8 cellular contexts compared by ENCODE assay signal in the genomic region with DNA sequence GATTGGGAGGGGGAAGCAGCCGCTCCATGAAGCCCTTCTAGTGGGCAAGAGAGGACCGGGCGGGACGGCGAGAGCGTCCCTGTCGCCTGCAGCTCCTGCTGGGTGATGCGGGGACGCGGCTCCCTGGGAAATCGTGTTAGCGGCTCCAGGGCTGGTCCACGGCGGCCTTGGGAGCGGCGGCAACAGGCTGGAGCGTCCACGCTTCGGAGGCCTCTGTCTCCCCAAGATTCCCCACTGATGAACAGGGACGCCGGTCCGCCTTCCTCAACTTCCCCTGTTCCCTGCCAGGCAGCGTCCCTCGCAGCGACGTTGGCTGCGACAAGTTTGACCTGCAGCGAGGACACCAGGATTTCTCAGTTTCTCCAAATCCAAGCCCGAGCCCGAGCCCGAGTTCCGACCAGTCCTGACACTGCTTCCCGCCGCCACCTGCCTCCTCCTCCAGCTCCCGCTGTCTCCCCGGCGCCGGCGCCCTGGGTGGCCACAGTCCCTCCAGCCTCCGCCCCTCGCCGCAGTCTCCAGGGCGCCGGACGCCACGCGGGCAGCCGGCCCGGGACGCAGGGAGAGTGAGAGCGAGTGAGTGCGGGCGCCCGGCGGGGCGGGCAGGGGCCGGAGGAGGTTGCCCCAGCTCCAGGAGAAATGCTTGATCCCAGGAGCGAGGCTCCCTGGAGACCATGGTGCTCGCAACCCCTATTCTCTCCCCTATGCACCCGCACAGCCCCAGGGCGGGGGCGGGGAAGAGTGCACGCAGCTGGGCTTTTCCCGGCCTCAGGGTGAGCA.
DNase-seq lines count a peak whose midpoint lies in the region; ATAC-seq and TF ChIP-seq lines count a peak whose summit lies in the region.

No MANE protein-coding gene starts in this region.

- CTCF ChIA-PET in Caco-2 (lab: Charles Lee), result interaction anchor here (0.6 to 1.1 kb wide), 2 partner anchors 15 to 166 kb away, joined by 3 to 6 read pairs; no protein-coding TSS in a partner anchor
- CTCF ChIA-PET in activated CD8-positive, alpha-beta T cell treated with anti-CD3 and anti-CD28 coated beads for 36 hours (lab: Charles Lee), result no interaction called here

- TF ChIP-seq RAD21 in Ishikawa (IDR thresholded peaks at IDR 0.05; ENCODE audit: low read depth), result no peak

- no peak overlapping the region for H3K27ac Mint-ChIP-seq in Caco-2 (ENCODE audit: unreplicated experiment)
- H3K27ac Mint-ChIP-seq in activated CD8-positive, alpha-beta T cell treated with anti-CD3 and anti-CD28 coated beads for 36 hours, result no peak overlapping the region

- no peak for ATAC-seq in activated CD8-positive, alpha-beta T cell treated with anti-CD3 and anti-CD28 coated beads for 36 hours
- ATAC-seq in Right ventricle myocardium superior (ENCODE audit: poor library complexity) (peak; percentile 97), GM18873 (IDR thresholded peaks at IDR 0.05; ENCODE audit: low FRiP score, unreplicated experiment) (no peak), GM21381 (IDR thresholded peaks at IDR 0.05; ENCODE audit: unreplicated experiment) (no peak)

- H3K4me1 ChIP-seq in Caco-2 (0 out of 2 replicates have a peak, but pooled peaks cover 5% of the 10 kb centered on the region), neutrophil (ENCODE audit: control insufficient read depth in 1 of 2, insufficient read depth in 1 of 2, low read depth in 1 of 2, low read length in 1 of 2) (peaks cover 26 to 28% of the 10 kb centered on the region in 2 experiments)

- H3K4me1 Mint-ChIP-seq in Caco-2 (ENCODE audit: low read depth, unreplicated experiment), result peaks cover 6% of the 10 kb centered on the region
- H3K4me1 Mint-ChIP-seq in activated CD8-positive, alpha-beta T cell treated with anti-CD3 and anti-CD28 coated beads for 36 hours (ENCODE audit: low read depth), result peaks cover 5% of the 10 kb centered on the region

- H3K36me3 ChIP-seq in Caco-2 (ENCODE audit: control insufficient read depth, insufficient read depth, low read length), result no peaks in the 10 kb centered on the region
- no peaks in the 10 kb centered on the region for H3K36me3 ChIP-seq in neutrophil

- peak overlapping the region; percentile 89 for H3K4me3 Mint-ChIP-seq in Caco-2 (ENCODE audit: unreplicated experiment)
- peak overlapping the region; percentile 55 for H3K4me3 Mint-ChIP-seq in activated CD8-positive, alpha-beta T cell treated with anti-CD3 and anti-CD28 coated beads for 36 hours

- DNase-seq in Caco-2 (peak; percentile 60 to 71), Right ventricle myocardium superior (peak; percentile 78), cortex of kidney (lab: John Stamatoyannopoulos, UW) (no peak)
- no peak for DNase-seq in activated CD8-positive, alpha-beta T cell treated with anti-CD3 and anti-CD28 coated beads for 36 hours

- BruUV-seq in Caco-2 (replicated peaks; lab: Mats Ljungman, UMichigan), result no TSS peak

- intact Hi-C loops in Caco-2 (cut with micrococcal nuclease; ENCODE audit: unreplicated experiment), result no loop called here
- intact Hi-C loops in activated CD8-positive, alpha-beta T cell treated with anti-CD3 and anti-CD28 coated beads for 36 hours (cut with micrococcal nuclease), result no loop called here
- intact Hi-C loops in Right ventricle myocardium superior (cut with DNase I), result no loop called here

- H3K27me3 Mint-ChIP-seq in Caco-2 (ENCODE audit: insufficient read depth, unreplicated experiment), result peaks cover 5% of the 10 kb centered on the region
- peaks cover 48% of the 10 kb centered on the region for H3K27me3 Mint-ChIP-seq in activated CD8-positive, alpha-beta T cell treated with anti-CD3 and anti-CD28 coated beads for 36 hours

- H3K27me3 ChIP-seq in Caco-2 (replicated peaks; ENCODE audit: control insufficient read depth, insufficient read depth, low read length) (0 out of 2 replicates have a peak, but pooled peaks cover 1% of the 10 kb centered on the region), neutrophil (peaks cover 34% of the 10 kb centered on the region)

- H3K9me3 Mint-ChIP-seq in Caco-2 (ENCODE audit: unreplicated experiment), result peaks cover 16% of the 10 kb centered on the region
- no peaks in the 10 kb centered on the region for H3K9me3 Mint-ChIP-seq in activated CD8-positive, alpha-beta T cell treated with anti-CD3 and anti-CD28 coated beads for 36 hours

- H3K9me3 ChIP-seq in Caco-2 (peaks cover 12% of the 10 kb centered on the region), neutrophil (no peaks in the 10 kb centered on the region)

- TF ChIP-seq CTCF in Caco-2 (IDR thresholded peaks at IDR 0.05; ENCODE audit: insufficient read depth in 1 of 2, low read depth in 1 of 2, low read length in 1 of 2, severe bottlenecking in 1 of 2, unreplicated experiment in 1 of 2) (no peak), neutrophil (IDR thresholded peaks at IDR 0.05) (no peak)
- TF ChIP-seq CTCF in activated CD8-positive, alpha-beta T cell treated with anti-CD3 and anti-CD28 coated beads for 36 hours (IDR thresholded peaks at IDR 0.05), result no peak

- no peaks in the 10 kb centered on the region for H3K36me3 Mint-ChIP-seq in Caco-2 (ENCODE audit: insufficient read depth, unreplicated experiment)
- no peaks in the 10 kb centered on the region for H3K36me3 Mint-ChIP-seq in activated CD8-positive, alpha-beta T cell treated with anti-CD3 and anti-CD28 coated beads for 36 hours (ENCODE audit: low read depth)

- H3K4me3 ChIP-seq in Caco-2 (ENCODE audit: low read depth, low read length) (peak overlapping the region; percentile 72), neutrophil (ENCODE audit: low read depth in 1 of 2, low read length in 1 of 2) (peak overlapping the region; percentile 66 to 67)

- no peak; the same call in 1 of the 2 replicates for TF ChIP-seq EP300 in Ishikawa (IDR thresholded peaks at IDR 0.05; ENCODE audit: borderline replicate concordance)

- H3K27ac ChIP-seq in neutrophil, result no peak overlapping the region

- POLR2A ChIA-PET in Caco-2 (lab: Charles Lee), result no interaction called here
- POLR2A ChIA-PET in activated CD8-positive, alpha-beta T cell treated with anti-CD3 and anti-CD28 coated beads for 36 hours (lab: Charles Lee), result interaction anchor here (0.7 kb wide), 1 partner anchor 307 kb away, joined by 4 read pairs; no protein-coding TSS in a partner anchor

TF ChIP-seq in Ishikawa, 13 proteins besides CTCF, POLR2A, EP300 and RAD21:
- TF ChIP-seq EGR1 (IDR thresholded peaks at IDR 0.05), result peak; percentile 33; the same call in 1 of the 2 replicates
- TF ChIP-seq, protein P1, sequence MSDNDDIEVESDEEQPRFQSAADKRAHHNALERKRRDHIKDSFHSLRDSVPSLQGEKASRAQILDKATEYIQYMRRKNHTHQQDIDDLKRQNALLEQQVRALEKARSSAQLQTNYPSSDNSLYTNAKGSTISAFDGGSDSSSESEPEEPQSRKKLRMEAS (IDR thresholded peaks at IDR 0.05), result peak; percentile 70
- TF ChIP-seq TEAD4 (IDR thresholded peaks at IDR 0.05), result no peak

Comparison
In these comparisons a context has a peak if more than half of its experiments do, and no peak if none do; other contexts are left out.
1. DNase-seq: peak in Caco-2 (2 of 2) and Right ventricle myocardium superior (single experiment); none in activated CD8-positive, alpha-beta T cell treated with anti-CD3 and anti-CD28 coated beads for 36 hours (single experiment) and cortex of kidney (single experiment).